Comparison of ENCODE assay signal across 1 cellular context in the genomic region with DNA sequence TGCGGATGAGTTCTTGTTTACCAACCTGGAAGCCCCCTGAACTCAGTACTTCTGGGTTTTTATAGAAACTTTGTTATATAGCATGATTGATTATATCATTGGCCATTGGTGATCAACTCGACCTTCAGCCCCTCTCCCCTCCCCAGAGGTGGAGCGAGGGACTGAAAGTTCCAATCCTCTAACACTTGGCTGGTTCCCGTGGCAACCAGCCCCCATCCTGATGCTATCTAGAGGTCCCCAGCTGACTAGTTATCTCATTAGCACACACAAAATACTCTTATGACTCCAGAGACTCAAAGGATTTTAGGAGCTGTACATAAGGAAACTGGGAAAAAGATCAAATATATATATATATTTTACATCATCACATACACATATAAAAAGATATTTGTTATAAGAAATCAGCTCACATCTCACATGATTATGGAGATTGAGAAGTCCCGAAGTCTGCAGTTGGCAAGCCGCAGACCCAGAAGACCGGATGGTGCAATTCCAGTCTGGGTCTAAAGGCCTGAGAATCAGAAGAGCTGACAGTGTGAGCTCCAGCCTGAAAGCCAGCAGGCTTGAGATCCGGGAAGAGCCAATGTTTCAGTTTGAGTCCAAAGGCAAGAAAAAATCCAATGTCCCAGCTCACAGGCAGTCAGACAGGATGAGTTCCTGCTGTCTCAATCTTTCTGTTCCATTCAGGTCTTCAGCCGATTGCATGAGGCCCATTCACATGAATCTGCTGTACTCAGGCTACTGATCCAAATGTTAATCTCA.
TF ChIP-seq lines count a peak whose summit lies in the region.

No MANE protein-coding gene starts in this region.

TF ChIP-seq in H1, 55 proteins besides CTCF, POLR2A, EP300 and RAD21 (continued from another document):
- TF ChIP-seq, protein P1, sequence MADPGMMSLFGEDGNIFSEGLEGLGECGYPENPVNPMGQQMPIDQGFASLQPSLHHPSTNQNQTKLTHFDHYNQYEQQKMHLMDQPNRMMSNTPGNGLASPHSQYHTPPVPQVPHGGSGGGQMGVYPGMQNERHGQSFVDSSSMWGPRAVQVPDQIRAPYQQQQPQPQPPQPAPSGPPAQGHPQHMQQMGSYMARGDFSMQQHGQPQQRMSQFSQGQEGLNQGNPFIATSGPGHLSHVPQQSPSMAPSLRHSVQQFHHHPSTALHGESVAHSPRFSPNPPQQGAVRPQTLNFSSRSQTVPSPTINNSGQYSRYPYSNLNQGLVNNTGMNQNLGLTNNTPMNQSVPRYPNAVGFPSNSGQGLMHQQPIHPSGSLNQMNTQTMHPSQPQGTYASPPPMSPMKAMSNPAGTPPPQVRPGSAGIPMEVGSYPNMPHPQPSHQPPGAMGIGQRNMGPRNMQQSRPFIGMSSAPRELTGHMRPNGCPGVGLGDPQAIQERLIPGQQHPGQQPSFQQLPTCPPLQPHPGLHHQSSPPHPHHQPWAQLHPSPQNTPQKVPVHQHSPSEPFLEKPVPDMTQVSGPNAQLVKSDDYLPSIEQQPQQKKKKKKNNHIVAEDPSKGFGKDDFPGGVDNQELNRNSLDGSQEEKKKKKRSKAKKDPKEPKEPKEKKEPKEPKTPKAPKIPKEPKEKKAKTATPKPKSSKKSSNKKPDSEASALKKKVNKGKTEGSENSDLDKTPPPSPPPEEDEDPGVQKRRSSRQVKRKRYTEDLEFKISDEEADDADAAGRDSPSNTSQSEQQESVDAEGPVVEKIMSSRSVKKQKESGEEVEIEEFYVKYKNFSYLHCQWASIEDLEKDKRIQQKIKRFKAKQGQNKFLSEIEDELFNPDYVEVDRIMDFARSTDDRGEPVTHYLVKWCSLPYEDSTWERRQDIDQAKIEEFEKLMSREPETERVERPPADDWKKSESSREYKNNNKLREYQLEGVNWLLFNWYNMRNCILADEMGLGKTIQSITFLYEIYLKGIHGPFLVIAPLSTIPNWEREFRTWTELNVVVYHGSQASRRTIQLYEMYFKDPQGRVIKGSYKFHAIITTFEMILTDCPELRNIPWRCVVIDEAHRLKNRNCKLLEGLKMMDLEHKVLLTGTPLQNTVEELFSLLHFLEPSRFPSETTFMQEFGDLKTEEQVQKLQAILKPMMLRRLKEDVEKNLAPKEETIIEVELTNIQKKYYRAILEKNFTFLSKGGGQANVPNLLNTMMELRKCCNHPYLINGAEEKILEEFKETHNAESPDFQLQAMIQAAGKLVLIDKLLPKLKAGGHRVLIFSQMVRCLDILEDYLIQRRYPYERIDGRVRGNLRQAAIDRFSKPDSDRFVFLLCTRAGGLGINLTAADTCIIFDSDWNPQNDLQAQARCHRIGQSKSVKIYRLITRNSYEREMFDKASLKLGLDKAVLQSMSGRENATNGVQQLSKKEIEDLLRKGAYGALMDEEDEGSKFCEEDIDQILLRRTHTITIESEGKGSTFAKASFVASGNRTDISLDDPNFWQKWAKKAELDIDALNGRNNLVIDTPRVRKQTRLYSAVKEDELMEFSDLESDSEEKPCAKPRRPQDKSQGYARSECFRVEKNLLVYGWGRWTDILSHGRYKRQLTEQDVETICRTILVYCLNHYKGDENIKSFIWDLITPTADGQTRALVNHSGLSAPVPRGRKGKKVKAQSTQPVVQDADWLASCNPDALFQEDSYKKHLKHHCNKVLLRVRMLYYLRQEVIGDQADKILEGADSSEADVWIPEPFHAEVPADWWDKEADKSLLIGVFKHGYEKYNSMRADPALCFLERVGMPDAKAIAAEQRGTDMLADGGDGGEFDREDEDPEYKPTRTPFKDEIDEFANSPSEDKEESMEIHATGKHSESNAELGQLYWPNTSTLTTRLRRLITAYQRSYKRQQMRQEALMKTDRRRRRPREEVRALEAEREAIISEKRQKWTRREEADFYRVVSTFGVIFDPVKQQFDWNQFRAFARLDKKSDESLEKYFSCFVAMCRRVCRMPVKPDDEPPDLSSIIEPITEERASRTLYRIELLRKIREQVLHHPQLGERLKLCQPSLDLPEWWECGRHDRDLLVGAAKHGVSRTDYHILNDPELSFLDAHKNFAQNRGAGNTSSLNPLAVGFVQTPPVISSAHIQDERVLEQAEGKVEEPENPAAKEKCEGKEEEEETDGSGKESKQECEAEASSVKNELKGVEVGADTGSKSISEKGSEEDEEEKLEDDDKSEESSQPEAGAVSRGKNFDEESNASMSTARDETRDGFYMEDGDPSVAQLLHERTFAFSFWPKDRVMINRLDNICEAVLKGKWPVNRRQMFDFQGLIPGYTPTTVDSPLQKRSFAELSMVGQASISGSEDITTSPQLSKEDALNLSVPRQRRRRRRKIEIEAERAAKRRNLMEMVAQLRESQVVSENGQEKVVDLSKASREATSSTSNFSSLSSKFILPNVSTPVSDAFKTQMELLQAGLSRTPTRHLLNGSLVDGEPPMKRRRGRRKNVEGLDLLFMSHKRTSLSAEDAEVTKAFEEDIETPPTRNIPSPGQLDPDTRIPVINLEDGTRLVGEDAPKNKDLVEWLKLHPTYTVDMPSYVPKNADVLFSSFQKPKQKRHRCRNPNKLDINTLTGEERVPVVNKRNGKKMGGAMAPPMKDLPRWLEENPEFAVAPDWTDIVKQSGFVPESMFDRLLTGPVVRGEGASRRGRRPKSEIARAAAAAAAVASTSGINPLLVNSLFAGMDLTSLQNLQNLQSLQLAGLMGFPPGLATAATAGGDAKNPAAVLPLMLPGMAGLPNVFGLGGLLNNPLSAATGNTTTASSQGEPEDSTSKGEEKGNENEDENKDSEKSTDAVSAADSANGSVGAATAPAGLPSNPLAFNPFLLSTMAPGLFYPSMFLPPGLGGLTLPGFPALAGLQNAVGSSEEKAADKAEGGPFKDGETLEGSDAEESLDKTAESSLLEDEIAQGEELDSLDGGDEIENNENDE (IDR thresholded peaks at IDR 0.05; ENCODE audit: insufficient replicate concordance, low read length): no peak
- TF ChIP-seq NANOG (IDR thresholded peaks at IDR 0.05; ENCODE audit: insufficient read depth, low read depth, low read length, poor library complexity, severe bottlenecking): no peak
- TF ChIP-seq SIRT6 (IDR thresholded peaks at IDR 0.05; ENCODE audit: low read length): no peak
